9 cellular contexts compared by ENCODE assay signal in genomic region chr4:91631335-91631734, GRCh38.
"Had no signal": no experiment of that assay in that cellular context is flagged by ENCODE, and none has a peak within 500 bp of the region (broad histone marks: within the 10 kb centered on the region; RNA-seq: fewer than 3 reads in every experiment).

No MANE protein-coding gene starts in this region.

- FAIRE-seq: HTR-8/SVneo, K562 had no signal

- H3K36me3 ChIP-seq: HAP-1 had no signal

- H3K27ac ChIP-seq: GM23248 had no signal

- H2AFZ ChIP-seq: GM23248 had no signal

- H3K4me1 ChIP-seq: HAP-1 had no signal

- H3K9me3 ChIP-seq: HAP-1 had no signal

- H3K9ac ChIP-seq: GM23248 had no signal

- DNase-seq: GM23248, H7, HFFc6, IMR-90, KG1 had no signal

- H3K4me3 ChIP-seq: GM23248, HAP-1, K562 had no signal

- ATAC-seq: HCT116, K562 had no signal
